21 cellular contexts compared by ENCODE assay signal in genomic region chr5:82265052-82265451, GRCh38.
"Had no signal": no experiment of that assay in that cellular context is flagged by ENCODE, and none has a peak within 500 bp of the region (broad histone marks: within the 10 kb centered on the region; RNA-seq: fewer than 3 reads in every experiment).

No MANE protein-coding gene starts in this region.

- DNase-seq: activated CD4-positive, alpha-beta T cell treated with anti-CD3 and anti-CD28 coated beads, Interleukin-2, amount 10 ng/mL, durations not matched to agents 24 days and 14 days; activated CD8-positive, alpha-beta T cell treated with anti-CD3 and anti-CD28 coated beads for 36 hours; activated naive CD4-positive, alpha-beta T cell treated with anti-CD3 and anti-CD28 coated beads, Interleukin-2, amount 50 U/mL, for 16 hours; activated T-cell treated with anti-CD3 and anti-CD28 coated beads, Interleukin-2, amount 50 U/mL, for 24 hours; effector CD8-positive, alpha-beta T cell; gastrocnemius medialis; head of caudate nucleus; left ventricle myocardium inferior; mammary epithelial cell; stimulated activated CD4-positive, alpha-beta T cell treated with anti-CD3 and anti-CD28 coated beads, Interleukin-2, amount 100 ng/mL, for 24 hours; stimulated activated naive CD8-positive, alpha-beta T cell treated with anti-CD3 and anti-CD28 coated beads, Interleukin-15, Interleukin-2, amounts not matched to agents 100 U/mL and 50 U/mL, for 24 hours; T1000; transverse colon had no signal

- H3K27ac Mint-ChIP-seq: activated CD4-positive, alpha-beta T cell treated with anti-CD3 and anti-CD28 coated beads, Interleukin-2, amount 10 ng/mL, durations not matched to agents 24 days and 14 days; activated CD8-positive, alpha-beta T cell treated with anti-CD3 and anti-CD28 coated beads for 36 hours; activated T-cell treated with anti-CD3 and anti-CD28 coated beads, Interleukin-2, amount 50 U/mL, for 24 hours; activated T-helper 2 cell treated with anti-CD3 and anti-CD28 coated beads, Interferon-gamma antibody, Interleukin-2, Interleukin-4, amounts not matched to agents 10 μg/mL and 5 μg/mL and 100 μg/mL, durations not matched to agents 14 hours and 24 hours and 36 hours; dendritic cell treated with granulocyte-macrophage colony-stimulating factor and Interleukin-4, amounts not matched to agents 40 ng/mL and 50 ng/mL, for 4 days had no signal

- H3K27me3 Mint-ChIP-seq: activated CD4-positive, alpha-beta T cell treated with anti-CD3 and anti-CD28 coated beads, Interleukin-2, amount 10 ng/mL, durations not matched to agents 24 days and 14 days; activated CD8-positive, alpha-beta T cell treated with anti-CD3 and anti-CD28 coated beads for 36 hours; activated T-cell treated with anti-CD3 and anti-CD28 coated beads, Interleukin-2, amount 50 U/mL, for 24 hours; dendritic cell treated with granulocyte-macrophage colony-stimulating factor and Interleukin-4, amounts not matched to agents 40 ng/mL and 50 ng/mL, for 4 days had no signal

- H3K4me1 Mint-ChIP-seq: activated CD4-positive, alpha-beta T cell treated with anti-CD3 and anti-CD28 coated beads, Interleukin-2, amount 10 ng/mL, durations not matched to agents 24 days and 14 days; neural crest cell had no signal

- H3K9me3 Mint-ChIP-seq: activated CD4-positive, alpha-beta T cell treated with anti-CD3 and anti-CD28 coated beads, Interleukin-2, amount 10 ng/mL, durations not matched to agents 24 days and 14 days had no signal

- H3K4me3 Mint-ChIP-seq: activated CD4-positive, alpha-beta T cell treated with anti-CD3 and anti-CD28 coated beads, Interleukin-2, amount 10 ng/mL, durations not matched to agents 24 days and 14 days; activated CD8-positive, alpha-beta T cell treated with anti-CD3 and anti-CD28 coated beads for 36 hours; activated T-cell treated with anti-CD3 and anti-CD28 coated beads, Interleukin-2, amount 50 U/mL, for 24 hours; dendritic cell treated with granulocyte-macrophage colony-stimulating factor and Interleukin-4, amounts not matched to agents 40 ng/mL and 50 ng/mL, for 4 days; neural crest cell had no signal

- H3K4me3 ChIP-seq: cardiac muscle cell, esophagus muscularis mucosa, gastrocnemius medialis, left ventricle myocardium inferior, prostate gland, right atrium auricular region, transverse colon, vagina had no signal

- H3K9me3 ChIP-seq: esophagus muscularis mucosa, gastrocnemius medialis, prostate gland, right atrium auricular region, transverse colon, vagina had no signal

- H3K36me3 ChIP-seq: cardiac muscle cell, esophagus muscularis mucosa, gastrocnemius medialis, prostate gland, right atrium auricular region, transverse colon, vagina had no signal

- H3K27ac ChIP-seq: cardiac muscle cell, esophagus muscularis mucosa, gastrocnemius medialis, left ventricle myocardium inferior, prostate gland, right atrium auricular region, transverse colon, vagina had no signal

- H3K4me1 ChIP-seq: prostate gland, right atrium auricular region, transverse colon, vagina had no signal

- H3K27me3 ChIP-seq: cardiac muscle cell, esophagus muscularis mucosa, gastrocnemius medialis, right atrium auricular region, transverse colon, vagina had no signal
